In genomic region chr12:107319536-107320030, GRCh38 we compare ENCODE assay signal across 8 cellular contexts.
DNase-seq lines count a peak whose midpoint lies in the region; ATAC-seq and TF ChIP-seq lines count a peak whose summit lies in the region.

No MANE protein-coding gene starts in this region.

- H3K27me3 ChIP-seq in WERI-Rb-1 (ENCODE audit: insufficient read depth, low read depth, severe bottlenecking) (peaks cover 45% of the 10 kb centered on the region), fibroblast of lung (ENCODE audit: control insufficient read depth, insufficient read depth, low read length) (peaks cover 4% of the 10 kb centered on the region), gastrocnemius medialis (peaks cover 17 to 54% (median 33%) of the 10 kb centered on the region in 3 donors)

- TF ChIP-seq POLR2A in gastrocnemius medialis (IDR thresholded peaks at IDR 0.05): no peak

- no peaks in the 10 kb centered on the region for H3K36me3 ChIP-seq in WERI-Rb-1
- no peaks in the 10 kb centered on the region for H3K36me3 ChIP-seq in fibroblast of lung (ENCODE audit: control insufficient read depth, insufficient read depth, low read length)
- no peaks in the 10 kb centered on the region for H3K36me3 ChIP-seq in gastrocnemius medialis

- TF ChIP-seq CTCF in WERI-Rb-1 (IDR thresholded peaks at IDR 0.05; ENCODE audit: low read depth, low read length) (no peak), fibroblast of lung (conservative IDR thresholded peaks at IDR 0.05 in 1 of 2, IDR thresholded peaks at IDR 0.05 in 1 of 2; ENCODE audit: low read depth in 1 of 2, low read length in 2 of 2) (no peak), gastrocnemius medialis (IDR thresholded peaks at IDR 0.05 in 4 of 5, conservative IDR thresholded peaks at IDR 0.05 in 1 of 5) (no peak)

- H3K4me3 ChIP-seq in WERI-Rb-1 (ENCODE audit: low read depth, low read length): peak overlapping the region; percentile 82
- H3K4me3 ChIP-seq in fibroblast of lung (replicated peaks in 1 of 4; ENCODE audit: control extremely low read depth in 1 of 4, insufficient read depth in 1 of 4, low read depth in 3 of 4, low read length in 4 of 4): peak overlapping the region; percentile 38 to 60 (median 52)
- peak overlapping the region; percentile 44 to 61 (median 50) for H3K4me3 ChIP-seq in gastrocnemius medialis

- DNase-seq in DMS53 (lab: John Stamatoyannopoulos, UW) (peak; percentile 67), DMS53 treated with DMSO at 0.1 percent for 48 hours (lab: John Stamatoyannopoulos, UW; ENCODE audit: unreplicated experiment) (no peak), WERI-Rb-1 (no peak), fibroblast of lung (ENCODE audit: low read depth in 2 of 2) (peak in 1 of 2 donors; percentile 34), gastrocnemius medialis (no peak), ureter (ENCODE audit: low spot score) (no peak), HT-29 (ENCODE audit: low spot score) (no peak)

- no peaks in the 10 kb centered on the region for H3K79me2 ChIP-seq in fibroblast of lung (ENCODE audit: control insufficient read depth, insufficient read depth, low read length)

- H3K9ac ChIP-seq in fibroblast of lung (ENCODE audit: insufficient read depth, low read length): no peak overlapping the region

- H2AFZ ChIP-seq in fibroblast of lung (ENCODE audit: low read length): no peak overlapping the region

- H3K27ac ChIP-seq in WERI-Rb-1: no peak overlapping the region
- H3K27ac ChIP-seq in fibroblast of lung (ENCODE audit: insufficient read depth, low read length): no peak overlapping the region
- H3K27ac ChIP-seq in gastrocnemius medialis: no peak overlapping the region

- H4K20me1 ChIP-seq in fibroblast of lung (ENCODE audit: control insufficient read depth, extremely low read depth, insufficient read depth, low read length): no peaks in the 10 kb centered on the region

- ATAC-seq in gastrocnemius medialis (no peak), GM19455 (IDR thresholded peaks at IDR 0.05; ENCODE audit: unreplicated experiment) (no peak)

- in situ Hi-C loops in gastrocnemius medialis (cut with MboI; ENCODE audit: low sequenced_read_pairs in 4 of 4): no loop called here

- intact Hi-C loops in gastrocnemius medialis (cut with DNase I; ENCODE audit: low total_unique reads): loop anchor here (5.0 kb wide), 1 partner anchor 283 kb away; no protein-coding TSS in a partner anchor

- H3K9me3 ChIP-seq in WERI-Rb-1 (ENCODE audit: severe bottlenecking) (no peaks in the 10 kb centered on the region), fibroblast of lung (ENCODE audit: control insufficient read depth, insufficient read depth, low read depth, low read length) (no peaks in the 10 kb centered on the region), gastrocnemius medialis (no peaks in the 10 kb centered on the region)

- peak overlapping the region; percentile 93 for H3K4me2 ChIP-seq in fibroblast of lung (ENCODE audit: extremely low read depth, insufficient read depth, low read length)

- H3K4me1 ChIP-seq in fibroblast of lung (ENCODE audit: control insufficient read depth, extremely low read depth, insufficient read depth, low read length) (no peaks in the 10 kb centered on the region), gastrocnemius medialis (peaks cover 11% of the 10 kb centered on the region in 2 donors)
